Comparison of ENCODE assay signal across 8 cellular contexts in the genomic region with DNA sequence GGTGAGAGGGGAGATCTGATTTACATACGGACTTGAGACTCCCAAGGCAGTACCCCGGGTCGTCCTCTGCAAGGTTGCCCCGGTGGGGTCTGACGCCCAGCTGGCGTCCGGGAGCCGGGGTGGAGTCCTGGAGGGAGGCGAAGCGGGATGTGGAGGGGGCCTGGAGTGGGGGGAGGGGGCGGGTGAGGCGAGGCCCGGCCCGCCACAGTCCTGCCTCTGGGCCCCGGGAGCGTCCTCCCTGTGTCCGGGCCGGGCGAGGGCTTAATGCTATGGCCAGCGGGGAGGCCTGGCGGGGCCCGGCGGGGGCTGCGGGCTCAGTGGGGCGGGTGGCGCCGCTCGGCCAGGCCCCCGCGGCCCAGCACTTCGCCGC. TPM values are rescaled to one million over a fixed set of nuclear protein-coding genes. Genes with fewer than 3 reads are reported as not detected.
DNase-seq lines count a peak whose midpoint lies in the region; ATAC-seq and TF ChIP-seq lines count a peak whose summit lies in the region.

No MANE protein-coding gene starts in this region.

- intact Hi-C loops in gastrocnemius medialis (cut with DNase I; ENCODE audit: low total_unique reads) = loop anchor here (1.0 to 5.0 kb wide), 7 partner anchors 25 to 466 kb away; a partner anchor contains a TSS

- H3K9me3 ChIP-seq in iPS-15b (ENCODE audit: control insufficient read depth, insufficient read depth, low read length) = no peaks in the 10 kb centered on the region
- no peaks in the 10 kb centered on the region for H3K9me3 ChIP-seq in gastrocnemius medialis

- H3K27me3 Mint-ChIP-seq in brain = peaks cover 3% of the 10 kb centered on the region

- H3K4me3 ChIP-seq in H7 (ENCODE audit: insufficient read depth, low read depth, low read length) = peak overlapping the region; percentile 32
- H3K4me3 ChIP-seq in iPS-15b (ENCODE audit: low read depth, low read length) = peak overlapping the region; percentile 27
- peak overlapping the region; percentile 53 to 70 (median 60) for H3K4me3 ChIP-seq in gastrocnemius medialis

- peak in 1 of 2 donors; percentile 23 for TF ChIP-seq POLR2A in gastrocnemius medialis (IDR thresholded peaks at IDR 0.05)

- ATAC-seq in gastrocnemius medialis (peak; percentile 38 to 54), HG03439 (IDR thresholded peaks at IDR 0.05; ENCODE audit: unreplicated experiment) (no peak), HG03442 (IDR thresholded peaks at IDR 0.05; ENCODE audit: unreplicated experiment) (no peak)

- in situ Hi-C loops in gastrocnemius medialis (cut with MboI; ENCODE audit: low sequenced_read_pairs in 4 of 4) = loop anchor here in 3 of 4 donors (10.0 to 25.0 kb wide), 4 partner anchors 100 to 468 kb away; a partner anchor contains a TSS

- peaks cover 6% of the 10 kb centered on the region for H3K4me1 ChIP-seq in iPS-15b (ENCODE audit: control insufficient read depth, insufficient read depth, low read length)
- peaks cover 10 to 11% of the 10 kb centered on the region in 2 donors for H3K4me1 ChIP-seq in gastrocnemius medialis

- H3K9ac ChIP-seq in iPS-15b (ENCODE audit: low read depth, low read length) = no peak overlapping the region

- peaks cover 0 to 2% (median 0%) of the 10 kb centered on the region in 5 experiments for H3K9me3 Mint-ChIP-seq in brain

- no peaks in the 10 kb centered on the region for H3K4me1 Mint-ChIP-seq in brain

- no peak for TF ChIP-seq CTCF in brain (conservative IDR thresholded peaks at IDR 0.05)
- TF ChIP-seq CTCF in gastrocnemius medialis (IDR thresholded peaks at IDR 0.05 in 4 of 5, conservative IDR thresholded peaks at IDR 0.05 in 1 of 5) = no peak

- H3K36me3 ChIP-seq in H7 (replicated peaks; ENCODE audit: control insufficient read depth, insufficient read depth, low read length) = no peaks in the 10 kb centered on the region; the same call in 1 of the 2 replicates
- H3K36me3 ChIP-seq in iPS-15b (ENCODE audit: control insufficient read depth, insufficient read depth, low read length) = no peaks in the 10 kb centered on the region
- H3K36me3 ChIP-seq in gastrocnemius medialis = no peaks in the 10 kb centered on the region

- DNase-seq in H7 (peak; percentile 94), gastrocnemius medialis (no peak), NCI-H226 (no peak), NCI-H2196 (lab: John Stamatoyannopoulos, UW; ENCODE audit: unreplicated experiment) (no peak)

- no peaks in the 10 kb centered on the region for H3K36me3 Mint-ChIP-seq in brain

- peak overlapping the region; percentile 80 to 92 (median 85) for H3K27ac ChIP-seq in gastrocnemius medialis

- H3K27ac Mint-ChIP-seq in brain = peak overlapping the region in 1 of 5 experiments; percentile 83

- no peaks in the 10 kb centered on the region for H3K27me3 ChIP-seq in H7 (ENCODE audit: control insufficient read depth, insufficient read depth, low read length)
- no peaks in the 10 kb centered on the region for H3K27me3 ChIP-seq in iPS-15b (ENCODE audit: control insufficient read depth, insufficient read depth, low read length)
- H3K27me3 ChIP-seq in gastrocnemius medialis = no peaks in the 10 kb centered on the region

- peak overlapping the region in 4 of 5 experiments; percentile 33 to 72 (median 54) for H3K4me3 Mint-ChIP-seq in brain

RNA-seq across cellular contexts. Expression of a gene that starts 2.4 kb away (rescaled TPM):
- total RNA-seq in H7 (2014; rRNA removed; shearing (Covaris generic)) = not detected in 2 replicates
- polyA plus RNA-seq in brain (ENCODE audit: insufficient read depth, low read depth, low replicate concordance) = not detected
- total RNA-seq in gastrocnemius medialis = under 1 TPM in 1 of 4 donors, not detected in 3; 0.07 TPM

RNA-seq across cellular contexts. Expression of a gene that starts 23.4 kb away (rescaled TPM):
- 0.42 and 0.81 TPM in 2 replicates for total RNA-seq in H7 (2014; rRNA removed; shearing (Covaris generic))
- polyA plus RNA-seq in brain (ENCODE audit: insufficient read depth, low read depth, low replicate concordance) = 7.5 TPM
- total RNA-seq in gastrocnemius medialis = 1 to 10 TPM in 3 of 4 donors, under 1 TPM in 1; 0.44 to 7.0 (median 4.2) TPM

RNA-seq across cellular contexts. Expression of a gene that starts 53.5 kb away (rescaled TPM):
- total RNA-seq in H7 (2014; rRNA removed; shearing (Covaris generic)) = 26.7 and 29.0 TPM in 2 replicates
- polyA plus RNA-seq in brain (ENCODE audit: insufficient read depth, low read depth, low replicate concordance) = 23.0 TPM
- total RNA-seq in gastrocnemius medialis = 10 to 100 TPM; 16.8 to 48.9 (median 25.6) TPM

Comparison
In these comparisons a context has a peak if more than half of its experiments do, and no peak if none do; other contexts are left out.
1. ATAC-seq: peak in gastrocnemius medialis (2 of 2); none in HG03439 (single experiment) and HG03442 (single experiment).
2. Peak in every context shown above with its lines, with median percentiles within 50 percentile points of each other: H3K4me3 ChIP-seq.